Comparison of ENCODE assay signal across 3 cellular contexts in the genomic region with DNA sequence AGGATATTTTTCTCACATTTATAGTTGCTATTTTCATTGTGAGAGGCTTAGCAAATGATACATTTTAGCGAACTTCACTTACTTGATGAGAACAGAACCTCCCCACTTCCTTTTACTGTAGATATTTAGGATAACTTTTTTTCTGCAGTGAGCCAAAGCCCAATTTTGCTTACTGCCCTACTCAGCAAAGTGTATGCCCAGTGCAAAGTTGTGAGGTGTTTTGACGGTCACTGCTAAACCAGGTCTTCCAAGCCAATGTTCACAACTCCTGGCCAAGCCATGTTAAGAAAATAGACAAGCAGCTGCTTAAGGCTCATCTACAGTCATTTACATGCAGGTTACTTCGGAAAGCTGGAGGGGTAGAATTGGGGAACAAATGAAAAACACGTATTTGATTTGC.
TF ChIP-seq lines count a peak whose summit lies in the region.

No MANE protein-coding gene starts in this region.

TF ChIP-seq in HepG2, 621 proteins besides CTCF, POLR2A, EP300 and RAD21:
- TF ChIP-seq FOSL1 (CRISPR knock-in tag; IDR thresholded peaks at IDR 0.05; ENCODE audit: borderline replicate concordance) (no peak), RBM22 (optimal IDR thresholded peaks at IDR 0.05; ENCODE audit: low read length) (peak; percentile 94), POLR2G (IDR thresholded peaks at IDR 0.05; ENCODE audit: low read depth, low read length) (peak; percentile 53; the same call in 1 of the 2 replicates)

TF ChIP-seq in GM23338, 12 proteins besides CTCF, POLR2A, EP300 and RAD21 (continues in another document):
- TF ChIP-seq, protein P1, sequence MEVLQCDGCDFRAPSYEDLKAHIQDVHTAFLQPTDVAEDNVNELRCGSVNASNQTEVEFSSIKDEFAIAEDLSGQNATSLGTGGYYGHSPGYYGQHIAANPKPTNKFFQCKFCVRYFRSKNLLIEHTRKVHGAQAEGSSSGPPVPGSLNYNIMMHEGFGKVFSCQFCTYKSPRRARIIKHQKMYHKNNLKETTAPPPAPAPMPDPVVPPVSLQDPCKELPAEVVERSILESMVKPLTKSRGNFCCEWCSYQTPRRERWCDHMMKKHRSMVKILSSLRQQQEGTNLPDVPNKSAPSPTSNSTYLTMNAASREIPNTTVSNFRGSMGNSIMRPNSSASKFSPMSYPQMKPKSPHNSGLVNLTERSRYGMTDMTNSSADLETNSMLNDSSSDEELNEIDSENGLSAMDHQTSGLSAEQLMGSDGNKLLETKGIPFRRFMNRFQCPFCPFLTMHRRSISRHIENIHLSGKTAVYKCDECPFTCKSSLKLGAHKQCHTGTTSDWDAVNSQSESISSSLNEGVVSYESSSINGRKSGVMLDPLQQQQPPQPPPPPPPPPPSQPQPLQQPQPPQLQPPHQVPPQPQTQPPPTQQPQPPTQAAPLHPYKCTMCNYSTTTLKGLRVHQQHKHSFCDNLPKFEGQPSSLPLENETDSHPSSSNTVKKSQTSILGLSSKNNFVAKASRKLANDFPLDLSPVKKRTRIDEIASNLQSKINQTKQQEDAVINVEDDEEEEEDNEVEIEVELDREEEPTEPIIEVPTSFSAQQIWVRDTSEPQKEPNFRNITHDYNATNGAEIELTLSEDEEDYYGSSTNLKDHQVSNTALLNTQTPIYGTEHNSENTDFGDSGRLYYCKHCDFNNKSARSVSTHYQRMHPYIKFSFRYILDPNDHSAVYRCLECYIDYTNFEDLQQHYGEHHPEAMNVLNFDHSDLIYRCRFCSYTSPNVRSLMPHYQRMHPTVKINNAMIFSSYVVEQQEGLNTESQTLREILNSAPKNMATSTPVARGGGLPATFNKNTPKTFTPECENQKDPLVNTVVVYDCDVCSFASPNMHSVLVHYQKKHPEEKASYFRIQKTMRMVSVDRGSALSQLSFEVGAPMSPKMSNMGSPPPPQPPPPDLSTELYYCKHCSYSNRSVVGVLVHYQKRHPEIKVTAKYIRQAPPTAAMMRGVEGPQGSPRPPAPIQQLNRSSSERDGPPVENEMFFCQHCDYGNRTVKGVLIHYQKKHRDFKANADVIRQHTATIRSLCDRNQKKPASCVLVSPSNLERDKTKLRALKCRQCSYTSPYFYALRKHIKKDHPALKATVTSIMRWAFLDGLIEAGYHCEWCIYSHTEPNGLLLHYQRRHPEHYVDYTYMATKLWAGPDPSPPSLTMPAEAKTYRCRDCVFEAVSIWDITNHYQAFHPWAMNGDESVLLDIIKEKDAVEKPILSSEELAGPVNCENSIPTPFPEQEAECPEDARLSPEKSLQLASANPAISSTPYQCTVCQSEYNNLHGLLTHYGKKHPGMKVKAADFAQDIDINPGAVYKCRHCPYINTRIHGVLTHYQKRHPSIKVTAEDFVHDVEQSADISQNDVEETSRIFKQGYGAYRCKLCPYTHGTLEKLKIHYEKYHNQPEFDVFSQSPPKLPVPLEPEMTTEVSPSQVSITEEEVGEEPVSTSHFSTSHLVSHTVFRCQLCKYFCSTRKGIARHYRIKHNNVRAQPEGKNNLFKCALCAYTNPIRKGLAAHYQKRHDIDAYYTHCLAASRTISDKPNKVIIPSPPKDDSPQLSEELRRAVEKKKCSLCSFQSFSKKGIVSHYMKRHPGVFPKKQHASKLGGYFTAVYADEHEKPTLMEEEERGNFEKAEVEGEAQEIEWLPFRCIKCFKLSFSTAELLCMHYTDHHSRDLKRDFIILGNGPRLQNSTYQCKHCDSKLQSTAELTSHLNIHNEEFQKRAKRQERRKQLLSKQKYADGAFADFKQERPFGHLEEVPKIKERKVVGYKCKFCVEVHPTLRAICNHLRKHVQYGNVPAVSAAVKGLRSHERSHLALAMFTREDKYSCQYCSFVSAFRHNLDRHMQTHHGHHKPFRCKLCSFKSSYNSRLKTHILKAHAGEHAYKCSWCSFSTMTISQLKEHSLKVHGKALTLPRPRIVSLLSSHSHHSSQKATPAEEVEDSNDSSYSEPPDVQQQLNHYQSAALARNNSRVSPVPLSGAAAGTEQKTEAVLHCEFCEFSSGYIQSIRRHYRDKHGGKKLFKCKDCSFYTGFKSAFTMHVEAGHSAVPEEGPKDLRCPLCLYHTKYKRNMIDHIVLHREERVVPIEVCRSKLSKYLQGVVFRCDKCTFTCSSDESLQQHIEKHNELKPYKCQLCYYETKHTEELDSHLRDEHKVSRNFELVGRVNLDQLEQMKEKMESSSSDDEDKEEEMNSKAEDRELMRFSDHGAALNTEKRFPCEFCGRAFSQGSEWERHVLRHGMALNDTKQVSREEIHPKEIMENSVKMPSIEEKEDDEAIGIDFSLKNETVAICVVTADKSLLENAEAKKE (CRISPR knock-in tag; IDR thresholded peaks at IDR 0.05): no peak
- TF ChIP-seq ZNF331 (CRISPR knock-in tag; IDR thresholded peaks at IDR 0.05; ENCODE audit: low read depth) (no peak), NANOG (IDR thresholded peaks at IDR 0.05; ENCODE audit: borderline replicate concordance) (no peak), EZH2 (IDR thresholded peaks at IDR 0.05; ENCODE audit: low read depth, unreplicated experiment) (no peak), ZNF114 (CRISPR knock-in tag; IDR thresholded peaks at IDR 0.05) (no peak), CREB1 (CRISPR knock-in tag; IDR thresholded peaks at IDR 0.05; ENCODE audit: low read depth) (no peak)
- TF ChIP-seq, protein P2, sequence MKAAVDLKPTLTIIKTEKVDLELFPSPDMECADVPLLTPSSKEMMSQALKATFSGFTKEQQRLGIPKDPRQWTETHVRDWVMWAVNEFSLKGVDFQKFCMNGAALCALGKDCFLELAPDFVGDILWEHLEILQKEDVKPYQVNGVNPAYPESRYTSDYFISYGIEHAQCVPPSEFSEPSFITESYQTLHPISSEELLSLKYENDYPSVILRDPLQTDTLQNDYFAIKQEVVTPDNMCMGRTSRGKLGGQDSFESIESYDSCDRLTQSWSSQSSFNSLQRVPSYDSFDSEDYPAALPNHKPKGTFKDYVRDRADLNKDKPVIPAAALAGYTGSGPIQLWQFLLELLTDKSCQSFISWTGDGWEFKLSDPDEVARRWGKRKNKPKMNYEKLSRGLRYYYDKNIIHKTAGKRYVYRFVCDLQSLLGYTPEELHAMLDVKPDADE (IDR thresholded peaks at IDR 0.05): no peak
- TF ChIP-seq, protein P3, sequence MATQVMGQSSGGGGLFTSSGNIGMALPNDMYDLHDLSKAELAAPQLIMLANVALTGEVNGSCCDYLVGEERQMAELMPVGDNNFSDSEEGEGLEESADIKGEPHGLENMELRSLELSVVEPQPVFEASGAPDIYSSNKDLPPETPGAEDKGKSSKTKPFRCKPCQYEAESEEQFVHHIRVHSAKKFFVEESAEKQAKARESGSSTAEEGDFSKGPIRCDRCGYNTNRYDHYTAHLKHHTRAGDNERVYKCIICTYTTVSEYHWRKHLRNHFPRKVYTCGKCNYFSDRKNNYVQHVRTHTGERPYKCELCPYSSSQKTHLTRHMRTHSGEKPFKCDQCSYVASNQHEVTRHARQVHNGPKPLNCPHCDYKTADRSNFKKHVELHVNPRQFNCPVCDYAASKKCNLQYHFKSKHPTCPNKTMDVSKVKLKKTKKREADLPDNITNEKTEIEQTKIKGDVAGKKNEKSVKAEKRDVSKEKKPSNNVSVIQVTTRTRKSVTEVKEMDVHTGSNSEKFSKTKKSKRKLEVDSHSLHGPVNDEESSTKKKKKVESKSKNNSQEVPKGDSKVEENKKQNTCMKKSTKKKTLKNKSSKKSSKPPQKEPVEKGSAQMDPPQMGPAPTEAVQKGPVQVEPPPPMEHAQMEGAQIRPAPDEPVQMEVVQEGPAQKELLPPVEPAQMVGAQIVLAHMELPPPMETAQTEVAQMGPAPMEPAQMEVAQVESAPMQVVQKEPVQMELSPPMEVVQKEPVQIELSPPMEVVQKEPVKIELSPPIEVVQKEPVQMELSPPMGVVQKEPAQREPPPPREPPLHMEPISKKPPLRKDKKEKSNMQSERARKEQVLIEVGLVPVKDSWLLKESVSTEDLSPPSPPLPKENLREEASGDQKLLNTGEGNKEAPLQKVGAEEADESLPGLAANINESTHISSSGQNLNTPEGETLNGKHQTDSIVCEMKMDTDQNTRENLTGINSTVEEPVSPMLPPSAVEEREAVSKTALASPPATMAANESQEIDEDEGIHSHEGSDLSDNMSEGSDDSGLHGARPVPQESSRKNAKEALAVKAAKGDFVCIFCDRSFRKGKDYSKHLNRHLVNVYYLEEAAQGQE (IDR thresholded peaks at IDR 0.05; ENCODE audit: unreplicated experiment): no peak

TF ChIP-seq in H1, 55 proteins besides CTCF, POLR2A, EP300 and RAD21:
- TF ChIP-seq HDAC2 (IDR thresholded peaks at IDR 0.05; ENCODE audit: borderline replicate concordance in 1 of 2, low read depth in 2 of 2, low read length in 2 of 2): no peak
- no peak for TF ChIP-seq TBP (IDR thresholded peaks at IDR 0.05; ENCODE audit: low read depth, low read length)
- no peak for TF ChIP-seq PHF8 (conservative IDR thresholded peaks at IDR 0.05; ENCODE audit: low read depth, low read length)
- no peak for TF ChIP-seq TAF1 (IDR thresholded peaks at IDR 0.05; ENCODE audit: low read depth, low read length)
- TF ChIP-seq SIN3A (conservative IDR thresholded peaks at IDR 0.05 in 1 of 2, IDR thresholded peaks at IDR 0.05 in 1 of 2; ENCODE audit: low read depth in 1 of 2, low read length in 2 of 2): no peak
- TF ChIP-seq KDM5A (IDR thresholded peaks at IDR 0.05; ENCODE audit: low read length): no peak
- no peak for TF ChIP-seq CTBP2 (IDR thresholded peaks at IDR 0.05; ENCODE audit: borderline replicate concordance, insufficient read depth, insufficient read length, low read length)
- no peak for TF ChIP-seq ASH2L (IDR thresholded peaks at IDR 0.05; ENCODE audit: low read length)
- TF ChIP-seq BRCA1 (IDR thresholded peaks at IDR 0.05; ENCODE audit: low read depth, low read length): no peak
- no peak for TF ChIP-seq TCF12 (IDR thresholded peaks at IDR 0.05; ENCODE audit: low read depth, low read length)
- TF ChIP-seq CEBPB (IDR thresholded peaks at IDR 0.05; ENCODE audit: low read depth, low read length): no peak
- TF ChIP-seq RFX5 (IDR thresholded peaks at IDR 0.05; ENCODE audit: borderline replicate concordance, low read depth, low read length): no peak
- no peak for TF ChIP-seq TAF7 (optimal IDR thresholded peaks at IDR 0.05; ENCODE audit: borderline replicate concordance, low read depth, low read length)
- no peak for TF ChIP-seq RBBP5 (IDR thresholded peaks at IDR 0.05; ENCODE audit: borderline replicate concordance, low read depth, low read length)
- TF ChIP-seq, protein P4, sequence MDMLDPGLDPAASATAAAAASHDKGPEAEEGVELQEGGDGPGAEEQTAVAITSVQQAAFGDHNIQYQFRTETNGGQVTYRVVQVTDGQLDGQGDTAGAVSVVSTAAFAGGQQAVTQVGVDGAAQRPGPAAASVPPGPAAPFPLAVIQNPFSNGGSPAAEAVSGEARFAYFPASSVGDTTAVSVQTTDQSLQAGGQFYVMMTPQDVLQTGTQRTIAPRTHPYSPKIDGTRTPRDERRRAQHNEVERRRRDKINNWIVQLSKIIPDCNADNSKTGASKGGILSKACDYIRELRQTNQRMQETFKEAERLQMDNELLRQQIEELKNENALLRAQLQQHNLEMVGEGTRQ (IDR thresholded peaks at IDR 0.05; ENCODE audit: low read length): no peak
- no peak for TF ChIP-seq GABPA (IDR thresholded peaks at IDR 0.05; ENCODE audit: borderline replicate concordance, insufficient read depth, low read length)
- TF ChIP-seq TEAD4 (IDR thresholded peaks at IDR 0.05; ENCODE audit: low read depth, low read length): no peak
- TF ChIP-seq SUZ12 (IDR thresholded peaks at IDR 0.05; ENCODE audit: low read length): no peak
